9 cellular contexts compared by ENCODE assay signal in the genomic region with DNA sequence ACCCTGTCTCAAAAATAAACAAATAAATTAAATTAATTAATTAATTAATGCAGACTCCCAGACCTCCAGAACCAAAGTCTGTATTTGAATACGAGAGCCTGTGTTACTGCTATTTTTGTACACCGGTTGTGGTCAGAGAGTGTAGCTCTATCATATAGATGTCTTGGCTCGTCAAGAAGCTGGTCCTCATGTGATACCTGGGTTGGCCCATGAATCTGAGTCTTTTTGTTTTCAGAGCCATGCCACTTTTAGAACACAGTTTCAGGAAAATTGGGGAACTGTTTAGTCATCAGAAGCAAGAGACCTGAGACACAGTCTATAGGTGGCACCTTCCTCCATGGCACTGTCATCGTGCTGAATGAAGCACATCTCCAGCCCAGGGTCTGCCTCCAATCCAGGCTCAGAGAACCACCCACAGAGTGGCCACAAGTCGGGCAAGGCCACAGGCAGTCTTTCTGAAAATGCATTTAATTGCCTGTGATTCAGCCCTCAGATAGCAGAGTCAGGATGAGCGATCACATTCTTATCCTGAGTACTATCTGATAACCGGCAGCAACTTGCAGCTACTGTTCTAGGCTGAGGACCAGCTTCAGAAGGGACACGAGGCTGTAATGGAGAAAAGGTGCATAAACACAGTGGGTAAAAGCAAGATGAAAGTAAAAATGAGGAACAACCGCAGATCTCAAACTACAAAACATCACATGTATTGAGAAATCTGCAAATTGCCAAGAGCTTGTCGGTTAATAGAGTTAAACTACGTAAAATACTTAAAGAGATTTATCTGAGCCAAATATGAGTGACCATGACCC. TPM values are rescaled to one million over a fixed set of nuclear protein-coding genes. Genes with fewer than 3 reads are reported as not detected.
A peak's percentile ranks its signal among the peaks of the same experiment; 100 is the strongest.
DNase-seq lines count a peak whose midpoint lies in the region; ATAC-seq and TF ChIP-seq lines count a peak whose summit lies in the region.
"Had no signal": no experiment of that assay in that cellular context is flagged by ENCODE, and none has a peak within 500 bp of the region (broad histone marks: within the 10 kb centered on the region; RNA-seq: fewer than 3 reads in every experiment).

No MANE protein-coding gene starts in this region.

- ATAC-seq in activated B cell treated with CpG ODN at 0.5 μM for 24 hours (ENCODE audit: low read depth) (no peak), left lung (peak; percentile 7), HG02763 (IDR thresholded peaks at IDR 0.05; ENCODE audit: unreplicated experiment) (no peak), WTC11 (no peak)

- no peaks in the 10 kb centered on the region for H3K9me2 ChIP-seq in Karpas-422 (replicated peaks; ENCODE audit: insufficient read depth, low read length)

- H3K27me3 ChIP-seq in BLaER1 (no peaks in the 10 kb centered on the region), Karpas-422 (ENCODE audit: low read length) (no peaks in the 10 kb centered on the region), left lung (no peaks in the 10 kb centered on the region)
- H3K27me3 ChIP-seq: suprapubic skin had no signal

- H3K4me3 ChIP-seq in BLaER1 = no peak overlapping the region
- H3K4me3 ChIP-seq in Karpas-422 (ENCODE audit: low read length) = no peak overlapping the region
- no peak overlapping the region for H3K4me3 ChIP-seq in left lung
- H3K4me3 ChIP-seq: suprapubic skin had no signal

- H3K36me3 ChIP-seq in BLaER1 = no peaks in the 10 kb centered on the region
- no peaks in the 10 kb centered on the region for H3K36me3 ChIP-seq in Karpas-422 (ENCODE audit: insufficient read depth, low read length)
- no peaks in the 10 kb centered on the region for H3K36me3 ChIP-seq in left lung
- H3K36me3 ChIP-seq: suprapubic skin had no signal

- peaks cover 34% of the 10 kb centered on the region for H3K4me1 Mint-ChIP-seq in activated B cell treated with CpG ODN at 0.5 μM for 24 hours
- H3K4me1 Mint-ChIP-seq in WTC11 = peaks cover 3% of the 10 kb centered on the region; the same call in 1 of the 2 replicates

- H3K9me3 Mint-ChIP-seq in activated B cell treated with CpG ODN at 0.5 μM for 24 hours (peaks cover 2% of the 10 kb centered on the region), WTC11 (peaks cover 12% of the 10 kb centered on the region)

- intact Hi-C loops in activated B cell treated with CpG ODN at 0.5 μM for 24 hours (cut with micrococcal nuclease) (no loop called here), left lung (cut with DNase I) (no loop called here)

- POLR2A ChIA-PET in activated B cell treated with CpG ODN at 0.5 μM for 24 hours (lab: Charles Lee) = interaction anchor here (0.5 to 6.3 kb wide), 7 partner anchors 11 to 261 kb away, joined by 3 to 145 read pairs (median 3); a partner anchor contains a TSS
- POLR2A ChIA-PET in WTC11 (lab: Charles Lee) = no interaction called here

- peaks cover 6% of the 10 kb centered on the region for H3K36me3 Mint-ChIP-seq in activated B cell treated with CpG ODN at 0.5 μM for 24 hours (ENCODE audit: low read depth)
- peaks cover 8% of the 10 kb centered on the region for H3K36me3 Mint-ChIP-seq in WTC11

- H3K4me1 ChIP-seq in BLaER1 (peaks cover 53% of the 10 kb centered on the region), Karpas-422 (ENCODE audit: low read length) (peaks cover 17% of the 10 kb centered on the region), left lung (peaks cover 4 to 43% of the 10 kb centered on the region in 2 donors)

- H2AFZ ChIP-seq in Karpas-422 (ENCODE audit: low read length) = 0 out of 2 replicates have a peak overlapping the region, but pooled peaks have one; percentile 3

- peaks cover 22% of the 10 kb centered on the region for H3K9me3 ChIP-seq in BLaER1
- H3K9me3 ChIP-seq in Karpas-422 (ENCODE audit: low read length) = no peaks in the 10 kb centered on the region
- H3K9me3 ChIP-seq in left lung = no peaks in the 10 kb centered on the region
- H3K9me3 ChIP-seq: suprapubic skin had no signal

- H3K27ac ChIP-seq in BLaER1 (0 out of 2 replicates have a peak overlapping the region, but pooled peaks have one; percentile 18), Karpas-422 (ENCODE audit: low read length) (no peak overlapping the region), left lung (peak overlapping the region in 1 of 2 donors; percentile 81)
- H3K27ac ChIP-seq: suprapubic skin had no signal

- DNase-seq in Karpas-422 = no peak
- DNase-seq in activated B cell treated with CpG ODN at 0.5 μM for 24 hours = no peak
- peak in 1 of 2 donors; percentile 31 for DNase-seq in left lung
- DNase-seq in GOT3 (lab: John Stamatoyannopoulos, UW) = no peak
- no peak for DNase-seq in SHP77 (lab: John Stamatoyannopoulos, UW)
- DNase-seq in WTC11 (ENCODE audit: low spot score) = no peak

- no peaks in the 10 kb centered on the region for H3K79me2 ChIP-seq in Karpas-422 (ENCODE audit: low read length)

- TF ChIP-seq CTCF in activated B cell treated with CpG ODN at 0.5 μM for 24 hours (IDR thresholded peaks at IDR 0.05) (no peak), left lung (IDR thresholded peaks at IDR 0.05) (no peak), WTC11 (IDR thresholded peaks at IDR 0.05) (no peak)

- H3K27me3 Mint-ChIP-seq in activated B cell treated with CpG ODN at 0.5 μM for 24 hours = no peaks in the 10 kb centered on the region
- peaks cover 3% of the 10 kb centered on the region; the same call in 1 of the 2 replicates for H3K27me3 Mint-ChIP-seq in WTC11 (ENCODE audit: low read depth)

- H3K9ac ChIP-seq in BLaER1 (no peak overlapping the region), Karpas-422 (ENCODE audit: low read length) (no peak overlapping the region)

- CTCF ChIA-PET in activated B cell treated with CpG ODN at 0.5 μM for 24 hours (lab: Charles Lee) = interaction anchor here (0.8 kb wide), 1 partner anchor 14 kb away, joined by 3 read pairs; a partner anchor contains a TSS
- CTCF ChIA-PET in WTC11 (lab: Charles Lee) = no interaction called here

- peak overlapping the region; percentile 21 for H3K4me3 Mint-ChIP-seq in activated B cell treated with CpG ODN at 0.5 μM for 24 hours
- H3K4me3 Mint-ChIP-seq in WTC11 = no peak overlapping the region

- H3K4me2 ChIP-seq in BLaER1 (peak overlapping the region; percentile 27), Karpas-422 (ENCODE audit: low read depth, low read length, poor library complexity, severe bottlenecking) (no peak overlapping the region)

- H4K20me1 ChIP-seq in BLaER1 (no peaks in the 10 kb centered on the region), Karpas-422 (ENCODE audit: insufficient read depth, low read depth, low read length) (no peaks in the 10 kb centered on the region)

- H3K27ac Mint-ChIP-seq in activated B cell treated with CpG ODN at 0.5 μM for 24 hours = peak overlapping the region; percentile 83
- no peak overlapping the region for H3K27ac Mint-ChIP-seq in WTC11

TF ChIP-seq in WTC11, 78 proteins besides CTCF, POLR2A, EP300 and RAD21:
- TF ChIP-seq IRF2 (CRISPR knock-in tag; IDR thresholded peaks at IDR 0.05; ENCODE audit: borderline replicate concordance, low read depth) (no peak), SMAD4 (CRISPR knock-in tag; IDR thresholded peaks at IDR 0.05) (no peak), JAZF1 (CRISPR knock-in tag; IDR thresholded peaks at IDR 0.05) (no peak)
- TF ChIP-seq, protein P1, sequence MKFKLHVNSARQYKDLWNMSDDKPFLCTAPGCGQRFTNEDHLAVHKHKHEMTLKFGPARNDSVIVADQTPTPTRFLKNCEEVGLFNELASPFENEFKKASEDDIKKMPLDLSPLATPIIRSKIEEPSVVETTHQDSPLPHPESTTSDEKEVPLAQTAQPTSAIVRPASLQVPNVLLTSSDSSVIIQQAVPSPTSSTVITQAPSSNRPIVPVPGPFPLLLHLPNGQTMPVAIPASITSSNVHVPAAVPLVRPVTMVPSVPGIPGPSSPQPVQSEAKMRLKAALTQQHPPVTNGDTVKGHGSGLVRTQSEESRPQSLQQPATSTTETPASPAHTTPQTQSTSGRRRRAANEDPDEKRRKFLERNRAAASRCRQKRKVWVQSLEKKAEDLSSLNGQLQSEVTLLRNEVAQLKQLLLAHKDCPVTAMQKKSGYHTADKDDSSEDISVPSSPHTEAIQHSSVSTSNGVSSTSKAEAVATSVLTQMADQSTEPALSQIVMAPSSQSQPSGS (CRISPR knock-in tag; IDR thresholded peaks at IDR 0.05; ENCODE audit: borderline replicate concordance, low read depth) = no peak
- TF ChIP-seq, protein P2, sequence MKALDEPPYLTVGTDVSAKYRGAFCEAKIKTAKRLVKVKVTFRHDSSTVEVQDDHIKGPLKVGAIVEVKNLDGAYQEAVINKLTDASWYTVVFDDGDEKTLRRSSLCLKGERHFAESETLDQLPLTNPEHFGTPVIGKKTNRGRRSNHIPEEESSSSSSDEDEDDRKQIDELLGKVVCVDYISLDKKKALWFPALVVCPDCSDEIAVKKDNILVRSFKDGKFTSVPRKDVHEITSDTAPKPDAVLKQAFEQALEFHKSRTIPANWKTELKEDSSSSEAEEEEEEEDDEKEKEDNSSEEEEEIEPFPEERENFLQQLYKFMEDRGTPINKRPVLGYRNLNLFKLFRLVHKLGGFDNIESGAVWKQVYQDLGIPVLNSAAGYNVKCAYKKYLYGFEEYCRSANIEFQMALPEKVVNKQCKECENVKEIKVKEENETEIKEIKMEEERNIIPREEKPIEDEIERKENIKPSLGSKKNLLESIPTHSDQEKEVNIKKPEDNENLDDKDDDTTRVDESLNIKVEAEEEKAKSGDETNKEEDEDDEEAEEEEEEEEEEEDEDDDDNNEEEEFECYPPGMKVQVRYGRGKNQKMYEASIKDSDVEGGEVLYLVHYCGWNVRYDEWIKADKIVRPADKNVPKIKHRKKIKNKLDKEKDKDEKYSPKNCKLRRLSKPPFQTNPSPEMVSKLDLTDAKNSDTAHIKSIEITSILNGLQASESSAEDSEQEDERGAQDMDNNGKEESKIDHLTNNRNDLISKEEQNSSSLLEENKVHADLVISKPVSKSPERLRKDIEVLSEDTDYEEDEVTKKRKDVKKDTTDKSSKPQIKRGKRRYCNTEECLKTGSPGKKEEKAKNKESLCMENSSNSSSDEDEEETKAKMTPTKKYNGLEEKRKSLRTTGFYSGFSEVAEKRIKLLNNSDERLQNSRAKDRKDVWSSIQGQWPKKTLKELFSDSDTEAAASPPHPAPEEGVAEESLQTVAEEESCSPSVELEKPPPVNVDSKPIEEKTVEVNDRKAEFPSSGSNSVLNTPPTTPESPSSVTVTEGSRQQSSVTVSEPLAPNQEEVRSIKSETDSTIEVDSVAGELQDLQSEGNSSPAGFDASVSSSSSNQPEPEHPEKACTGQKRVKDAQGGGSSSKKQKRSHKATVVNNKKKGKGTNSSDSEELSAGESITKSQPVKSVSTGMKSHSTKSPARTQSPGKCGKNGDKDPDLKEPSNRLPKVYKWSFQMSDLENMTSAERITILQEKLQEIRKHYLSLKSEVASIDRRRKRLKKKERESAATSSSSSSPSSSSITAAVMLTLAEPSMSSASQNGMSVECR (CRISPR knock-in tag; IDR thresholded peaks at IDR 0.05; ENCODE audit: borderline replicate concordance) = no peak

RNA-seq across cellular contexts. Expression of a gene that starts 14.2 kb away (rescaled TPM):
- total RNA-seq in Karpas-422 (2014; rRNA removed; shearing (Covaris generic); ENCODE audit: low replicate concordance) = 45.1 and 51.2 TPM in 2 replicates
- total RNA-seq in activated B cell treated with CpG ODN at 0.5 μM for 24 hours (77.0 and 85.6 TPM in 2 replicates), left lung (10 to 100 TPM; 53.5 to 62.8 TPM), WTC11 (2021) (54.3 to 59.1 TPM (median 56.4 TPM) in 3 replicates)
